Comparison of ENCODE assay signal across 17 cellular contexts in genomic region chr18:50636366-50637057, GRCh38.
A peak's percentile ranks its signal among the peaks of the same experiment; 100 is the strongest.
DNase-seq lines count a peak whose midpoint lies in the region; ATAC-seq and TF ChIP-seq lines count a peak whose summit lies in the region.
"Had no signal": no experiment of that assay in that cellular context is flagged by ENCODE, and none has a peak within 500 bp of the region (broad histone marks: within the 10 kb centered on the region; RNA-seq: fewer than 3 reads in every experiment).

No MANE protein-coding gene starts in this region.

- H3K4me3 ChIP-seq in dorsolateral prefrontal cortex: no peak overlapping the region
- H3K4me3 ChIP-seq: HAP-1 had no signal

- H3K27ac ChIP-seq in caudate nucleus (ENCODE audit: low read depth, low read length): peak overlapping the region; percentile 91
- peak overlapping the region in 30 of 59 donors; percentile 4 to 89 (median 42) for H3K27ac ChIP-seq in dorsolateral prefrontal cortex
- peak overlapping the region; percentile 80 for H3K27ac ChIP-seq in temporal lobe (ENCODE audit: low read depth, low read length)

- intact Hi-C loops in left ventricle myocardium superior (cut with micrococcal nuclease) (no loop called here), left cardiac atrium (cut with DNase I) (no loop called here), dorsolateral prefrontal cortex (cut with DNase I) (no loop called here)

- DNase-seq in left ventricle myocardium superior: no peak
- no peak for DNase-seq in left cardiac atrium
- peak in 7 of 61 donors; percentile 29 to 85 (median 44) for DNase-seq in caudate nucleus (lab: John Stamatoyannopoulos, UW)
- DNase-seq in dorsolateral prefrontal cortex: no peak
- DNase-seq in NCI-H446 treated with DMSO at 0.1 percent for 48 hours (lab: John Stamatoyannopoulos, UW): no peak
- DNase-seq: C1 segment of cervical spinal cord; Calu3; CD4-positive, alpha-beta memory T cell; COR-L47; DMS53; DMS79 treated with DMSO at 0.1 percent for 48 hours; GF-D8; GOT3; HFFc6 had no signal

- ATAC-seq in left ventricle myocardium superior (peak; percentile 35), left cardiac atrium (no peak), HG02870 (IDR thresholded peaks at IDR 0.05; ENCODE audit: unreplicated experiment) (no peak)

- TF ChIP-seq CTCF in dorsolateral prefrontal cortex (IDR thresholded peaks at IDR 0.05 in 54 of 56, conservative IDR thresholded peaks at IDR 0.05 in 2 of 56; ENCODE audit: low read depth in 1 of 56, partially characterized antibody in 56 of 56): no peak

- no peaks in the 10 kb centered on the region for H3K27me3 ChIP-seq in dorsolateral prefrontal cortex
